ENCODE assay signal across 28 cellular contexts in genomic region chr5:77172713-77173328, GRCh38. TPM values are rescaled to one million over a fixed set of nuclear protein-coding genes. Genes with fewer than 3 reads are reported as not detected.
"Had no signal": no experiment of that assay in that cellular context is flagged by ENCODE, and none has a peak within 500 bp of the region (broad histone marks: within the 10 kb centered on the region; RNA-seq: fewer than 3 reads in every experiment).

No MANE protein-coding gene starts in this region.

- ATAC-seq: activated naive CD4-positive, alpha-beta T cell treated with anti-CD3 and anti-CD28 coated beads, Interleukin-2, amount 50 U/mL, for 72 hours; activated T-cell treated with anti-CD3 and anti-CD28 coated beads, Interleukin-2, amount 50 U/mL, for 4 hours; Right ventricle myocardium inferior had no signal

- DNase-seq: activated CD4-positive, alpha-beta memory T cell treated with anti-CD3 and anti-CD28 coated beads for 36 hours; activated CD4-positive, alpha-beta T cell treated with anti-CD3 and anti-CD28 coated beads, Interleukin-2, amount 50 U/mL, for 1 hour; activated CD8-positive, alpha-beta memory T cell treated with anti-CD3 and anti-CD28 coated beads, Interleukin-2, amount 50 U/mL, for 4 hours; activated gamma-delta T cell treated with Interleukin-2 at 50 U/mL for 16 hours; activated naive CD4-positive, alpha-beta T cell treated with anti-CD3 and anti-CD28 coated beads for 36 hours; activated T-cell treated with anti-CD3 and anti-CD28 coated beads for 4 hours; activated T-cell treated with anti-CD3 and anti-CD28 coated beads, Interleukin-2, amount 50 U/mL, for 4 hours; adrenal gland; anterior cingulate cortex; MM.1S; MV-4-11; NCI-H1092; NCI-H146; NCI-H187; NCI-H2029 treated with DMSO at 0.1 percent for 48 hours; NCI-H2107; NCI-H2171; NCI-H510A; NCI-H526; NCI-H748 treated with DMSO at 0.1 percent for 48 hours; NK-92 treated with Interleukin-12 subunit alpha and Interleukin-12 subunit beta, amount 100 ng/mL, for 24 hours; PC-9; SJCRH30; T1000 had no signal

- H3K4me3 ChIP-seq: adrenal gland, PC-9, SJCRH30, SK-N-MC had no signal

RNA-seq across cellular contexts. Expression of gene PDE8B, which starts 37.7 kb away (rescaled TPM):
- total RNA-seq: activated CD4-positive, alpha-beta memory T cell treated with anti-CD3 and anti-CD28 coated beads for 36 hours; activated T-cell treated with anti-CD3 and anti-CD28 coated beads, Interleukin-2, amount 50 U/mL, for 4 hours; T-helper 1 cell treated with Interleukin-12 subunit alpha and Interleukin-12 subunit beta and Interleukin-4 antibody, amounts not matched to agents 30 ng/mL and 1 ng/mL, for 36 hours had no signal
